ENCODE assay signal across 34 cellular contexts in genomic region chr11:58504232-58504631, GRCh38. TPM values are rescaled to one million over a fixed set of nuclear protein-coding genes. Genes with fewer than 3 reads are reported as not detected.
"Had no signal": no experiment of that assay in that cellular context is flagged by ENCODE, and none has a peak within 500 bp of the region (broad histone marks: within the 10 kb centered on the region; RNA-seq: fewer than 3 reads in every experiment).

No MANE protein-coding gene starts in this region.

- DNase-seq: activated CD4-positive, alpha-beta T cell treated with anti-CD3 and anti-CD28 coated beads for 48 hours; activated CD8-positive, alpha-beta memory T cell treated with anti-CD3 and anti-CD28 coated beads for 24 hours; activated CD8-positive, alpha-beta memory T cell treated with anti-CD3 and anti-CD28 coated beads, Interleukin-2, amount 10 ng/mL, durations not matched to agents 7 days and 5 days; activated CD8-positive, alpha-beta memory T cell treated with anti-CD3 and anti-CD28 coated beads, Interleukin-2, amount 50 U/mL, for 48 hours; activated effector memory CD4-positive, alpha-beta T cell treated with Interleukin-2 at 50 U/mL for 16 hours; activated naive CD4-positive, alpha-beta T cell treated with anti-CD3 and anti-CD28 coated beads, Interleukin-2, amount 10 ng/mL, durations not matched to agents 7 days and 5 days; amygdala; Kasumi-1; KG1; MG63; NCI-H1048; NCI-H1105 treated with DMSO at 0.1 percent for 48 hours; NCI-H1436; NCI-H1694; NCI-H2029; NCI-H2107; NCI-H2171; NCI-H510A; NCI-H526; NCI-H748 treated with DMSO at 0.1 percent for 48 hours; NK-92 treated with Interleukin-12 subunit alpha and Interleukin-12 subunit beta, amount 100 ng/mL, for 24 hours; PC-3; Peyer's patch; SHP77 treated with DMSO at 0.1 percent for 48 hours; SK-N-SH had no signal

- H3K9me3 Mint-ChIP-seq: activated naive CD4-positive, alpha-beta T cell treated with anti-CD3 and anti-CD28 coated beads, Interleukin-2, amount 10 ng/mL, durations not matched to agents 7 days and 5 days; T-helper 1 cell treated with Interleukin-12 subunit alpha and Interleukin-12 subunit beta and Interleukin-4 antibody, amounts not matched to agents 30 μg/mL and 1 μg/mL, for 36 hours; T-helper 2 cell treated with Interferon-gamma antibody and Interleukin-4, amounts not matched to agents 5 μg/mL and 100 μg/mL, for 36 hours; WTC11 had no signal

- H3K27ac Mint-ChIP-seq: activated CD8-positive, alpha-beta memory T cell treated with anti-CD3 and anti-CD28 coated beads, Interleukin-2, amount 10 ng/mL, durations not matched to agents 7 days and 5 days; activated naive CD4-positive, alpha-beta T cell treated with anti-CD3 and anti-CD28 coated beads, Interleukin-2, amount 10 ng/mL, durations not matched to agents 7 days and 5 days; activated naive CD8-positive, alpha-beta T cell; T-helper 1 cell treated with Interleukin-12 subunit alpha and Interleukin-12 subunit beta and Interleukin-4 antibody, amounts not matched to agents 30 μg/mL and 1 μg/mL, for 36 hours; T-helper 2 cell treated with Interferon-gamma antibody and Interleukin-4, amounts not matched to agents 5 μg/mL and 100 μg/mL, for 36 hours; WTC11 had no signal

- H3K4me1 Mint-ChIP-seq: activated naive CD4-positive, alpha-beta T cell treated with anti-CD3 and anti-CD28 coated beads, Interleukin-2, amount 10 ng/mL, durations not matched to agents 7 days and 5 days had no signal

- H3K4me3 ChIP-seq: ascending aorta, cardiac muscle cell, MG63, Peyer's patch, SJSA1 had no signal

- H3K4me3 Mint-ChIP-seq: activated CD8-positive, alpha-beta memory T cell treated with anti-CD3 and anti-CD28 coated beads, Interleukin-2, amount 10 ng/mL, durations not matched to agents 7 days and 5 days; activated naive CD4-positive, alpha-beta T cell treated with anti-CD3 and anti-CD28 coated beads, Interleukin-2, amount 10 ng/mL, durations not matched to agents 7 days and 5 days; activated naive CD8-positive, alpha-beta T cell; T-helper 1 cell treated with Interleukin-12 subunit alpha and Interleukin-12 subunit beta and Interleukin-4 antibody, amounts not matched to agents 30 μg/mL and 1 μg/mL, for 36 hours; T-helper 2 cell treated with Interferon-gamma antibody and Interleukin-4, amounts not matched to agents 5 μg/mL and 100 μg/mL, for 36 hours; WTC11 had no signal

- H3K27me3 Mint-ChIP-seq: activated CD8-positive, alpha-beta memory T cell treated with anti-CD3 and anti-CD28 coated beads, Interleukin-2, amount 10 ng/mL, durations not matched to agents 7 days and 5 days; activated naive CD4-positive, alpha-beta T cell treated with anti-CD3 and anti-CD28 coated beads, Interleukin-2, amount 10 ng/mL, durations not matched to agents 7 days and 5 days; activated naive CD8-positive, alpha-beta T cell had no signal

- H3K4me2 ChIP-seq: SK-N-SH had no signal

- H3K9me3 ChIP-seq: ascending aorta, MG63, Peyer's patch, SJSA1, SK-N-SH had no signal

- ATAC-seq: activated CD4-positive, CD25-positive, alpha-beta regulatory T cell treated with anti-CD3 and anti-CD28 coated beads, Interleukin-2, amount 50 U/mL, for 24 hours; activated CD8-positive, alpha-beta memory T cell treated with anti-CD3 and anti-CD28 coated beads, Interleukin-2, amount 10 ng/mL, durations not matched to agents 7 days and 5 days; PC-3; WTC11 had no signal

- H3K36me3 Mint-ChIP-seq: activated naive CD4-positive, alpha-beta T cell treated with anti-CD3 and anti-CD28 coated beads, Interleukin-2, amount 10 ng/mL, durations not matched to agents 7 days and 5 days; WTC11 had no signal

- H3K36me3 ChIP-seq: ascending aorta, cardiac muscle cell, MG63, Peyer's patch, SJSA1 had no signal

- H3K9ac ChIP-seq: SK-N-SH had no signal

- H3K27me3 ChIP-seq: ascending aorta, MG63, Peyer's patch had no signal

- H3K27ac ChIP-seq: ascending aorta, cardiac muscle cell, Peyer's patch, SJSA1 had no signal

- H3K4me1 ChIP-seq: ascending aorta, Peyer's patch, SJSA1 had no signal

RNA-seq across cellular contexts. Expression of gene OR5B21, which starts 3.7 kb away (rescaled TPM):
- total RNA-seq: ascending aorta, cardiac muscle cell, PC-3, Peyer's patch, SJSA1, WTC11 had no signal
- polyA plus RNA-seq: adipose tissue, cardiac muscle cell, SK-N-SH had no signal
